In genomic region chr6:132220800-132221199, GRCh38 we compare ENCODE assay signal across 28 cellular contexts.
"Had no signal": no experiment of that assay in that cellular context is flagged by ENCODE, and none has a peak within 500 bp of the region (broad histone marks: within the 10 kb centered on the region; RNA-seq: fewer than 3 reads in every experiment).

No MANE protein-coding gene starts in this region.

- H3K4me1 ChIP-seq: adrenal gland, body of pancreas, colonic mucosa had no signal

- H3K4me3 Mint-ChIP-seq: activated CD4-positive, alpha-beta memory T cell treated with anti-CD3 and anti-CD28 coated beads for 36 hours; activated CD4-positive, alpha-beta T cell treated with anti-CD3 and anti-CD28 coated beads for 36 hours; activated CD4-positive, alpha-beta T cell treated with anti-CD3 and anti-CD28 coated beads, Interleukin-2, amount 10 ng/mL, durations not matched to agents 24 days and 14 days; activated CD8-positive, alpha-beta memory T cell treated with anti-CD3 and anti-CD28 coated beads, Interleukin-2, amount 10 ng/mL, durations not matched to agents 7 days and 5 days; activated CD8-positive, alpha-beta T cell treated with anti-CD3 and anti-CD28 coated beads, Interleukin-2, amount 10 ng/mL, durations not matched to agents 7 days and 5 days; activated naive CD4-positive, alpha-beta T cell treated with anti-CD3 and anti-CD28 coated beads for 36 hours; activated naive CD4-positive, alpha-beta T cell treated with anti-CD3 and anti-CD28 coated beads, Interleukin-2, amount 50 U/mL, for 24 hours; activated naive CD8-positive, alpha-beta T cell treated with anti-CD3 and anti-CD28 coated beads for 36 hours; activated naive CD8-positive, alpha-beta T cell treated with anti-CD3 and anti-CD28 coated beads, Interleukin-2, amount 50 U/mL, for 24 hours; activated T-helper 1 cell treated with anti-CD3 and anti-CD28 coated beads, Interleukin-12 subunit alpha, Interleukin-12 subunit beta, Interleukin-2, Interleukin-4 antibody, amounts not matched to agents 30 ng/mL and 10 ng/mL and 1 ng/mL, durations not matched to agents 14 hours and 24 hours and 36 hours had no signal

- H3K27me3 Mint-ChIP-seq: activated CD4-positive, alpha-beta T cell treated with anti-CD3 and anti-CD28 coated beads, Interleukin-2, amount 10 ng/mL, durations not matched to agents 24 days and 14 days had no signal

- H3K4me1 Mint-ChIP-seq: activated CD4-positive, alpha-beta T cell treated with anti-CD3 and anti-CD28 coated beads for 36 hours; activated CD4-positive, alpha-beta T cell treated with anti-CD3 and anti-CD28 coated beads, Interleukin-2, amount 10 ng/mL, durations not matched to agents 24 days and 14 days; activated CD8-positive, alpha-beta memory T cell treated with anti-CD3 and anti-CD28 coated beads, Interleukin-2, amount 10 ng/mL, durations not matched to agents 7 days and 5 days; activated naive CD4-positive, alpha-beta T cell treated with anti-CD3 and anti-CD28 coated beads, Interleukin-2, amount 50 U/mL, for 24 hours; activated naive CD8-positive, alpha-beta T cell treated with anti-CD3 and anti-CD28 coated beads for 36 hours; activated naive CD8-positive, alpha-beta T cell treated with anti-CD3 and anti-CD28 coated beads, Interleukin-2, amount 50 U/mL, for 24 hours had no signal

- H3K27ac Mint-ChIP-seq: activated CD4-positive, alpha-beta memory T cell treated with anti-CD3 and anti-CD28 coated beads for 36 hours; activated CD4-positive, alpha-beta T cell treated with anti-CD3 and anti-CD28 coated beads for 36 hours; activated CD4-positive, alpha-beta T cell treated with anti-CD3 and anti-CD28 coated beads, Interleukin-2, amount 10 ng/mL, durations not matched to agents 24 days and 14 days; activated CD8-positive, alpha-beta memory T cell treated with anti-CD3 and anti-CD28 coated beads, Interleukin-2, amount 10 ng/mL, durations not matched to agents 7 days and 5 days; activated CD8-positive, alpha-beta T cell treated with anti-CD3 and anti-CD28 coated beads, Interleukin-2, amount 10 ng/mL, durations not matched to agents 7 days and 5 days; activated naive CD4-positive, alpha-beta T cell treated with anti-CD3 and anti-CD28 coated beads for 36 hours; activated naive CD4-positive, alpha-beta T cell treated with anti-CD3 and anti-CD28 coated beads, Interleukin-2, amount 50 U/mL, for 24 hours; activated naive CD8-positive, alpha-beta T cell treated with anti-CD3 and anti-CD28 coated beads for 36 hours; activated naive CD8-positive, alpha-beta T cell treated with anti-CD3 and anti-CD28 coated beads, Interleukin-2, amount 50 U/mL, for 24 hours; activated T-helper 1 cell treated with anti-CD3 and anti-CD28 coated beads, Interleukin-12 subunit alpha, Interleukin-12 subunit beta, Interleukin-2, Interleukin-4 antibody, amounts not matched to agents 30 ng/mL and 10 ng/mL and 1 ng/mL, durations not matched to agents 14 hours and 24 hours and 36 hours; activated T-helper 2 cell treated with anti-CD3 and anti-CD28 coated beads, Interferon-gamma antibody, Interleukin-2, Interleukin-4, amounts not matched to agents 10 μg/mL and 5 μg/mL and 100 μg/mL, durations not matched to agents 14 hours and 24 hours and 36 hours had no signal

- DNase-seq: activated CD4-positive, alpha-beta memory T cell treated with anti-CD3 and anti-CD28 coated beads for 36 hours; activated CD4-positive, alpha-beta T cell treated with anti-CD3 and anti-CD28 coated beads for 36 hours; activated CD4-positive, alpha-beta T cell treated with anti-CD3 and anti-CD28 coated beads, Interleukin-2, amount 10 ng/mL, durations not matched to agents 24 days and 14 days; activated CD4-positive, CD25-positive, alpha-beta regulatory T cell; activated CD4-positive, CD25-positive, alpha-beta regulatory T cell treated with anti-CD3 and anti-CD28 coated beads, Interleukin-2, amount 50 U/mL, for 72 hours; activated CD8-positive, alpha-beta memory T cell treated with anti-CD3 and anti-CD28 coated beads, Interleukin-2, amount 10 ng/mL, durations not matched to agents 7 days and 5 days; activated CD8-positive, alpha-beta memory T cell treated with anti-CD3 and anti-CD28 coated beads, Interleukin-2, amount 50 U/mL, for 4 hours; activated CD8-positive, alpha-beta T cell treated with anti-CD3 and anti-CD28 coated beads, Interleukin-2, amount 10 ng/mL, durations not matched to agents 7 days and 5 days; activated effector memory CD4-positive, alpha-beta T cell treated with anti-CD3 and anti-CD28 coated beads, Interleukin-2, amount 50 U/mL, for 16 hours; activated naive CD4-positive, alpha-beta T cell treated with anti-CD3 and anti-CD28 coated beads for 36 hours; activated naive CD8-positive, alpha-beta T cell treated with anti-CD3 and anti-CD28 coated beads for 36 hours; activated naive CD8-positive, alpha-beta T cell treated with anti-CD3 and anti-CD28 coated beads, Interleukin-2, amount 50 U/mL, for 24 hours; activated T-cell treated with anti-CD3 and anti-CD28 coated beads, Interleukin-2, amount 50 U/mL, for 1 hour; activated T-cell treated with anti-CD3 and anti-CD28 coated beads, Interleukin-2, amount 50 U/mL, for 48 hours; adrenal gland; amygdala; aorta; body of pancreas; caudate nucleus; colonic mucosa; effector CD8-positive, alpha-beta T cell; foreskin fibroblast; head of caudate nucleus; T-helper 2 cell had no signal

- H3K9me3 ChIP-seq: adrenal gland, body of pancreas, colonic mucosa had no signal

- H3K4me3 ChIP-seq: adrenal gland, body of pancreas, colonic mucosa had no signal

- H3K9me3 Mint-ChIP-seq: activated naive CD4-positive, alpha-beta T cell treated with anti-CD3 and anti-CD28 coated beads, Interleukin-2, amount 50 U/mL, for 24 hours had no signal

- H3K36me3 ChIP-seq: adrenal gland, colonic mucosa had no signal

- H3K27me3 ChIP-seq: adrenal gland, body of pancreas, colonic mucosa had no signal

- H3K36me3 Mint-ChIP-seq: activated CD4-positive, alpha-beta memory T cell treated with anti-CD3 and anti-CD28 coated beads for 36 hours; activated CD8-positive, alpha-beta memory T cell treated with anti-CD3 and anti-CD28 coated beads, Interleukin-2, amount 10 ng/mL, durations not matched to agents 7 days and 5 days; activated naive CD4-positive, alpha-beta T cell treated with anti-CD3 and anti-CD28 coated beads, Interleukin-2, amount 50 U/mL, for 24 hours; activated naive CD8-positive, alpha-beta T cell treated with anti-CD3 and anti-CD28 coated beads for 36 hours had no signal

- H3K27ac ChIP-seq: adrenal gland, body of pancreas, colonic mucosa had no signal

- ATAC-seq: activated CD4-positive, alpha-beta T cell treated with anti-CD3 and anti-CD28 coated beads for 36 hours; activated CD8-positive, alpha-beta memory T cell treated with anti-CD3 and anti-CD28 coated beads, Interleukin-2, amount 10 ng/mL, durations not matched to agents 7 days and 5 days; activated CD8-positive, alpha-beta T cell treated with anti-CD3 and anti-CD28 coated beads, Interleukin-2, amount 10 ng/mL, durations not matched to agents 7 days and 5 days; activated naive CD8-positive, alpha-beta T cell treated with anti-CD3 and anti-CD28 coated beads, Interleukin-2, amount 50 U/mL, for 24 hours; body of pancreas; esophagus mucosa had no signal
